Comparison of ENCODE assay signal across 22 cellular contexts in the genomic region with DNA sequence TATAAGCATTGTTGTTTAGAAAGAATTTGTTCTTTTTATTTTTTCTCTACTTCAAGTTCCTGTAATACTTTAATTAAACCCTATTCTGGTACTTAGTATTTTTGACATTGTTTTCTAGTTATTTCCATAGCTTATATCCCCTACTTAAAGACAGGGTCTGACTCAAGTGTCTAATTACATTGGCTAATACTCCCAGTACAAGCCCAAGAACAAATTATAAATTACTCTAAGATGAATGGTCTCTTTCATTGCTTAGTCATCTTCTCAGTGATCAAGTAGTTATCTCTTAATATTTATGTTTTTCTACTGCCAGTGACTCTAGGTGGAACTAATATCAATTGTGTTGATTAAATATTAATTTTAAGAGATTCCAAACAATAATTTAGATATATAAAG. TPM values are rescaled to one million over a fixed set of nuclear protein-coding genes. Genes with fewer than 3 reads are reported as not detected.
DNase-seq lines count a peak whose midpoint lies in the region; TF ChIP-seq lines count a peak whose summit lies in the region.
"Had no signal": no experiment of that assay in that cellular context is flagged by ENCODE, and none has a peak within 500 bp of the region (broad histone marks: within the 10 kb centered on the region; RNA-seq: fewer than 3 reads in every experiment).

No MANE protein-coding gene starts in this region.

- no peak overlapping the region for H2AK5ac ChIP-seq in mesenchymal stem cell (ENCODE audit: low read length, severe bottlenecking)

- H4K8ac ChIP-seq in mesenchymal stem cell (ENCODE audit: low read length), result no peak overlapping the region

- H3K9me2 ChIP-seq in Loucy (replicated peaks; ENCODE audit: low read depth, low read length), result no peaks in the 10 kb centered on the region

- DNase-seq in epithelial cell of esophagus (ENCODE audit: low read depth) (peak; percentile 17), mesenchymal stem cell (peak; percentile 41), vagina (ENCODE audit: extremely low spot score in 2 of 2) (no peak), ovary (no peak), MV-4-11 (lab: John Stamatoyannopoulos, UW) (no peak), GOT3 (lab: John Stamatoyannopoulos, UW) (no peak)
- DNase-seq: activated CD4-positive, alpha-beta T cell treated with anti-CD3 and anti-CD28 coated beads for 4 hours; activated CD8-positive, alpha-beta memory T cell treated with anti-CD3 and anti-CD28 coated beads for 24 hours; CD4-positive, CD25-positive, alpha-beta regulatory T cell; H7; heart left ventricle; left cardiac atrium; naive thymus-derived CD8-positive, alpha-beta T cell; NCI-H1092 treated with DMSO at 0.1 percent for 48 hours; NCI-H187; NCI-H524 treated with DMSO at 0.1 percent for 48 hours; SHP77; sigmoid colon; stimulated activated CD4-positive, alpha-beta T cell treated with anti-CD3 and anti-CD28 coated beads, Interleukin-15, amount 100 ng/mL, for 24 hours; stimulated activated naive B cell treated with anti-CD40 and anti-IgM and Interleukin-4, amounts not matched to agents 10 μg/mL and 1 μg/mL and 100 μg/mL, for 72 hours had no signal

- H3K27ac ChIP-seq in mesenchymal stem cell (ENCODE audit: low read length, poor library complexity, severe bottlenecking) (peak overlapping the region; percentile 29), vagina (peak overlapping the region; percentile 7), ovary (no peak overlapping the region)
- H3K27ac ChIP-seq: parathyroid adenoma had no signal

- H2BK15ac ChIP-seq in mesenchymal stem cell (ENCODE audit: low read depth, poor library complexity, severe bottlenecking), result no peak overlapping the region

- H2BK12ac ChIP-seq in mesenchymal stem cell (ENCODE audit: low read length in 2 of 2), result no peak overlapping the region

- H2BK5ac ChIP-seq in mesenchymal stem cell (ENCODE audit: low read depth, low read length, poor library complexity, severe bottlenecking), result no peak overlapping the region

- no peak overlapping the region for H3K18ac ChIP-seq in mesenchymal stem cell (ENCODE audit: low read depth in 1 of 2, low read length in 2 of 2)

- no peak overlapping the region for H3K4me2 ChIP-seq in Loucy (ENCODE audit: low read depth, low read length, poor library complexity, severe bottlenecking)
- H3K4me2 ChIP-seq in mesenchymal stem cell (ENCODE audit: low read length, poor library complexity, severe bottlenecking), result no peak overlapping the region

- no peaks in the 10 kb centered on the region for H4K20me1 ChIP-seq in Loucy (ENCODE audit: insufficient read depth, low read length, poor library complexity, severe bottlenecking)

- no peaks in the 10 kb centered on the region for H3K36me3 ChIP-seq in Loucy (ENCODE audit: insufficient read depth, low read length)
- peaks cover 3 to 20% of the 10 kb centered on the region in 2 experiments for H3K36me3 ChIP-seq in mesenchymal stem cell (ENCODE audit: control insufficient read depth in 1 of 2, insufficient read depth in 2 of 2, low read depth in 1 of 2, low read length in 2 of 2)
- peaks cover 0 to 4% of the 10 kb centered on the region in 2 donors for H3K36me3 ChIP-seq in vagina
- no peaks in the 10 kb centered on the region for H3K36me3 ChIP-seq in ovary

- H4K91ac ChIP-seq in mesenchymal stem cell (ENCODE audit: low read length), result no peak overlapping the region

- no peak overlapping the region for H3K23ac ChIP-seq in mesenchymal stem cell (ENCODE audit: low read length in 2 of 2)

- H3K9me3 ChIP-seq in Loucy (ENCODE audit: insufficient read depth, low read depth, low read length) (no peaks in the 10 kb centered on the region), mesenchymal stem cell (ENCODE audit: control insufficient read depth, low read length) (no peaks in the 10 kb centered on the region), vagina (no peaks in the 10 kb centered on the region), ovary (no peaks in the 10 kb centered on the region)
- H3K9me3 ChIP-seq: heart left ventricle, sigmoid colon had no signal

- no peaks in the 10 kb centered on the region for H3F3A ChIP-seq in Loucy (ENCODE audit: low read depth)

- H3K4ac ChIP-seq in mesenchymal stem cell (ENCODE audit: low read depth in 1 of 2, low read length in 2 of 2), result no peak overlapping the region

- intact Hi-C loops in vagina (cut with DNase I) (no loop called here), ovary (cut with DNase I) (no loop called here)

- H2BK120ac ChIP-seq in mesenchymal stem cell (ENCODE audit: low read depth, low read length), result no peak overlapping the region

- no peaks in the 10 kb centered on the region for H3K79me1 ChIP-seq in mesenchymal stem cell (replicated peaks; ENCODE audit: low read length, poor library complexity, severe bottlenecking)

- H2AFZ ChIP-seq in Loucy (ENCODE audit: low read length) (peak overlapping the region; percentile 58; the same call in 1 of the 2 replicates), mesenchymal stem cell (ENCODE audit: low read depth, low read length) (no peak overlapping the region)
- H2AFZ ChIP-seq: parathyroid adenoma had no signal

- no peak for TF ChIP-seq EP300 in ovary (IDR thresholded peaks at IDR 0.05)

- TF ChIP-seq CTCF in Loucy (conservative IDR thresholded peaks at IDR 0.05; ENCODE audit: low read length), result no peak
- no peak for TF ChIP-seq CTCF in epithelial cell of esophagus (IDR thresholded peaks at IDR 0.05; ENCODE audit: insufficient read depth, low read depth, low read length, missing control alignments)
- no peak for TF ChIP-seq CTCF in vagina (IDR thresholded peaks at IDR 0.05)
- TF ChIP-seq CTCF in ovary (IDR thresholded peaks at IDR 0.05), result no peak

- no peaks in the 10 kb centered on the region for H3K27me3 ChIP-seq in Loucy (ENCODE audit: insufficient read depth, low read length, poor library complexity, severe bottlenecking)
- H3K27me3 ChIP-seq in mesenchymal stem cell (ENCODE audit: control insufficient read depth in 1 of 2, insufficient read depth in 1 of 2, low read length in 2 of 2), result no peaks in the 10 kb centered on the region
- H3K27me3 ChIP-seq in vagina, result no peaks in the 10 kb centered on the region
- no peaks in the 10 kb centered on the region for H3K27me3 ChIP-seq in ovary
- H3K27me3 ChIP-seq: heart left ventricle, sigmoid colon had no signal

- no peak overlapping the region for H3K14ac ChIP-seq in mesenchymal stem cell (ENCODE audit: low read length in 2 of 2)

- H3K4me1 ChIP-seq in Loucy (ENCODE audit: insufficient read depth, low read length, poor library complexity, severe bottlenecking) (peaks cover 10% of the 10 kb centered on the region), mesenchymal stem cell (ENCODE audit: control insufficient read depth, insufficient read depth, low read depth, low read length) (no peaks in the 10 kb centered on the region), vagina (peaks cover 55% of the 10 kb centered on the region), ovary (ENCODE audit: insufficient read depth) (no peaks in the 10 kb centered on the region)
- H3K4me1 ChIP-seq: parathyroid adenoma had no signal

- no peak overlapping the region for H3K9ac ChIP-seq in Loucy (ENCODE audit: low read depth, low read length, poor library complexity, severe bottlenecking)
- no peak overlapping the region for H3K9ac ChIP-seq in mesenchymal stem cell (ENCODE audit: low read length)
- H3K9ac ChIP-seq: parathyroid adenoma had no signal

- H3K4me3 ChIP-seq in Loucy (ENCODE audit: low read length, poor library complexity, severe bottlenecking), result no peak overlapping the region
- H3K4me3 ChIP-seq in epithelial cell of esophagus (ENCODE audit: low read length), result no peak overlapping the region
- H3K4me3 ChIP-seq in mesenchymal stem cell (ENCODE audit: insufficient read depth in 1 of 2, low read depth in 1 of 2, low read length in 2 of 2), result no peak overlapping the region
- no peak overlapping the region for H3K4me3 ChIP-seq in vagina
- H3K4me3 ChIP-seq in ovary, result no peak overlapping the region
- H3K4me3 ChIP-seq: heart left ventricle, sigmoid colon had no signal

- H3K79me2 ChIP-seq in Loucy (ENCODE audit: insufficient read depth, low read length), result no peaks in the 10 kb centered on the region

- no peak for TF ChIP-seq POLR2A in vagina (IDR thresholded peaks at IDR 0.05)
- TF ChIP-seq POLR2A in ovary (IDR thresholded peaks at IDR 0.05), result no peak

RNA-seq across cellular contexts. Expression of a gene that starts 21.6 kb away (rescaled TPM):
- polyA plus RNA-seq in mesenchymal stem cell (2013, experiment 1 of 2), result 143 TPM
- polyA plus RNA-seq in mesenchymal stem cell (2013, experiment 2 of 2), result 140 TPM
- total RNA-seq in vagina, result 122 TPM
- 100 to 1,000 TPM in 1 of 7 donors, 10 to 100 TPM in 6; 20.5 to 105 (median 45.5) TPM for total RNA-seq in ovary
- polyA plus RNA-seq in ovary, result 10 to 100 TPM in 1 of 2 donors, 1 to 10 TPM in 1; 9.7 to 35.0 TPM

Comparison
In these comparisons a context has a peak if more than half of its experiments do, and no peak if none do; other contexts are left out.
1. DNase-seq: peak in epithelial cell of esophagus (single experiment) and mesenchymal stem cell (single experiment); none in vagina (0 of 2), ovary (0 of 5), MV-4-11 (single experiment) and GOT3 (single experiment).
2. H3K27ac ChIP-seq: peak in mesenchymal stem cell (single experiment) and vagina (single experiment); none in ovary (0 of 2).